In the genomic region with DNA sequence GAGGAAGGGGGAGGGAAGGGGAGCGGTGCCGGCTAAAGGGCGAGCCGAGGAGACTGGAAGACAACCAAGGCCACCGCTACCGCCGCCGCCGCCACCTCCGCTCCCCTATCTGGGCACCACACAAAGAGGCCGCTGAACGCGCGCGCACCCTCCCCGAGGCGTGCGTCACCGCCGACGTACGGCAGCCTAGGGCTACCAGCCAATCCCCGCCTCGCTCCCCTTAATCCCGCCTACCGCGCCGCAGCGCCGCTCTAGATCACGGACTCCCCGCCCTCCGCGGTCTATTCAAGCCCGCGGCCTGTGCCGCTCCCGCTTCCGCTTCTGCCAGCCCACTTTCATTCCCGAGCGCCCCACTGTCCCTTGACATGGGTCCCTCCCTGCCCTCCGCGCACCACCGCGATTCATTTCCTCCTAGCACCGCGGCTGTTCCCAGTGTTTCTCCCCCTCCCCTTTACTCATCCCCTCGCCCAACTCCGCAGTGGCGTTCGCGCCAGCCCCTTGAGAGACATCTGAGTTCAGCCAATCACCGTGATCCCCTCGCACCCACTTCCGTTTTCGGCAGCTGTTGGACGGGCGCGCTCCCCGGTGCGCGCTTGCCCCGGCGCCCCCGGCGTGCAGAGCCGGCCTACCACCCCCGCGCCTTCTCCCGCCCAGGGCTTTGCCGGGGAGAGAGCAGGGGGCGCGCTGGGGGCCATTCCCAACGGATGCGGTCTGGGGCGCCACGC, we compare ENCODE assay signal across 8 cellular contexts. TPM values are rescaled to one million over a fixed set of nuclear protein-coding genes. Genes with fewer than 3 reads are reported as not detected.
DNase-seq lines count a peak whose midpoint lies in the region; ATAC-seq and TF ChIP-seq lines count a peak whose summit lies in the region.

A gene (minus strand): TSS at position 128 of the 725 bp plus-strand sequence. CDS start 297 bp downstream, outside the sequence.

- TF ChIP-seq POLR2A in lower leg skin (IDR thresholded peaks at IDR 0.05), result peak in 1 of 2 donors; percentile 93

- intact Hi-C loops in dorsolateral prefrontal cortex (cut with DNase I), result loop anchor here (2.0 to 10.0 kb wide), 3 partner anchors 278 to 580 kb away; a partner anchor contains a TSS
- intact Hi-C loops in lower leg skin (cut with DNase I; ENCODE audit: low total_unique reads), result no loop called here

- H3K27ac ChIP-seq in dorsolateral prefrontal cortex, result peak within 1 kb of the TSS; percentile 84 to 100 (median 99)

- peak; percentile 99 for DNase-seq in CD1c-positive myeloid dendritic cell (ENCODE audit: extremely low spot score)
- DNase-seq in NCI-H82 (lab: John Stamatoyannopoulos, UW), result peak; percentile 96
- DNase-seq in activated CD4-positive, alpha-beta T cell treated with anti-CD3 and anti-CD28 coated beads, Interleukin-2, amount 50 U/mL, for 48 hours, result peak; percentile 97
- peak; percentile 96 to 98 (median 98) for DNase-seq in dorsolateral prefrontal cortex
- DNase-seq in lower leg skin (ENCODE audit: low spot score in 2 of 2), result peak; percentile 96 to 99
- DNase-seq in stimulated activated CD4-positive, alpha-beta T cell treated with anti-CD3 and anti-CD28 coated beads, Interleukin-4, amount 100 ng/mL, for 48 hours (ENCODE audit: low read depth in 2 of 2), result peak; percentile 95 to 96

- TF ChIP-seq CTCF in dorsolateral prefrontal cortex (IDR thresholded peaks at IDR 0.05 in 54 of 56, conservative IDR thresholded peaks at IDR 0.05 in 2 of 56; ENCODE audit: low read depth in 1 of 56, partially characterized antibody in 56 of 56) (peak in 36 of 56 donors; percentile 6 to 46 (median 22)), lower leg skin (IDR thresholded peaks at IDR 0.05) (peak in 1 of 3 donors; percentile 49)

- ATAC-seq in GM19397 (IDR thresholded peaks at IDR 0.05; ENCODE audit: unreplicated experiment), result peak; percentile 80
- peak; percentile 79 for ATAC-seq in HG03571 (IDR thresholded peaks at IDR 0.05; ENCODE audit: unreplicated experiment)

- H3K27me3 ChIP-seq in dorsolateral prefrontal cortex, result no peaks in the 10 kb centered on the region

- 0 to 1% methylated on average over 50 to 53 of the region's 77 CpGs for WGBS in lower leg skin, 2 donors

- H3K4me3 ChIP-seq in dorsolateral prefrontal cortex (peak within 1 kb of the TSS; percentile 67 to 96 (median 89)), lower leg skin (ENCODE audit: low read depth, poor library complexity, severe bottlenecking) (peak within 1 kb of the TSS; percentile 88)

RNA-seq across cellular contexts. Expression of the gene that starts here (rescaled TPM):
- total RNA-seq in dorsolateral prefrontal cortex, result 10 to 100 TPM; 18.9 to 34.2 (median 26.7) TPM
- 10 to 100 TPM in 1 of 4 donors, 1 to 10 TPM in 3; 6.9 to 11.5 (median 9.3) TPM for total RNA-seq in lower leg skin

Comparison
In these comparisons a context has a peak if more than half of its experiments do, and no peak if none do; other contexts are left out.
1. Peak in every context shown above with its lines: DNase-seq, ATAC-seq, H3K4me3 ChIP-seq and H3K27ac ChIP-seq.